In genomic region chr19:2775556-2776430, GRCh38 we compare ENCODE assay signal across 9 cellular contexts. TPM values are rescaled to one million over a fixed set of nuclear protein-coding genes. Genes with fewer than 3 reads are reported as not detected.
DNase-seq lines count a peak whose midpoint lies in the region; ATAC-seq, FAIRE-seq and TF ChIP-seq lines count a peak whose summit lies in the region.
"Had no signal": no experiment of that assay in that cellular context is flagged by ENCODE, and none has a peak within 500 bp of the region (broad histone marks: within the 10 kb centered on the region; RNA-seq: fewer than 3 reads in every experiment).

No MANE protein-coding gene starts in this region.

- H3K4ac ChIP-seq in H9 (ENCODE audit: low read depth, low read length): no peak overlapping the region

- peak overlapping the region; percentile 38 to 87 (median 69); a peak in 3 of 7 replicates for H3K27ac Mint-ChIP-seq in H9
- H3K27ac Mint-ChIP-seq in endodermal cell: peak overlapping the region; percentile 67

- H3F3A ChIP-seq in SK-N-SH (replicated peaks; ENCODE audit: insufficient read depth): no peaks in the 10 kb centered on the region

- H3K27me3 ChIP-seq in H9 (ENCODE audit: insufficient read depth, low read length) (no peaks in the 10 kb centered on the region), endodermal cell (ENCODE audit: control insufficient read depth, insufficient read depth, low read length, poor library complexity, severe bottlenecking) (no peaks in the 10 kb centered on the region), suprapubic skin (no peaks in the 10 kb centered on the region), SK-N-SH (ENCODE audit: insufficient read depth) (no peaks in the 10 kb centered on the region)
- H3K27me3 ChIP-seq: ovary had no signal

- no peak overlapping the region for H3T11ph ChIP-seq in H9 (ENCODE audit: low read length)

- H3K4me2 ChIP-seq in H9 (ENCODE audit: insufficient read depth, insufficient read length, low read length) (no peak overlapping the region), SK-N-SH (no peak overlapping the region)

- no peak overlapping the region for H4K5ac ChIP-seq in H9 (ENCODE audit: insufficient read length, low read depth, low read length)

- no peak for TF ChIP-seq RAD21 in SK-N-SH (IDR thresholded peaks at IDR 0.05; ENCODE audit: low read length)

- POLR2A ChIA-PET in SK-N-SH (lab: Yijun Ruan, JAX): no interaction called here

- H3K9ac ChIP-seq in H9 (ENCODE audit: extremely low read depth, insufficient read length, low read length) (no peak overlapping the region), endodermal cell (ENCODE audit: extremely low read depth, low read length, poor library complexity, severe bottlenecking) (no peak overlapping the region), SK-N-SH (no peak overlapping the region)

- H2BK12ac ChIP-seq in H9 (ENCODE audit: insufficient read length, low read depth, low read length): no peak overlapping the region

- H3K4me1 Mint-ChIP-seq in H9 (no peaks in the 10 kb centered on the region; a peak in 1 of 4 replicates), endodermal cell (no peaks in the 10 kb centered on the region)

- ATAC-seq in omental fat pad (ENCODE audit: low FRiP score): peak; percentile 9
- no peak for ATAC-seq in HG02981 (IDR thresholded peaks at IDR 0.05; ENCODE audit: unreplicated experiment)

- H3K4me3 ChIP-seq in endodermal cell (ENCODE audit: low read length) (no peak overlapping the region), suprapubic skin (peak overlapping the region; percentile 27), SK-N-SH (ENCODE audit: low read depth in 2 of 2, low read length in 1 of 2) (no peak overlapping the region)
- H3K4me3 ChIP-seq: ovary had no signal

- H3K23ac ChIP-seq in H9 (ENCODE audit: insufficient read length, low read depth, low read length): no peak overlapping the region

- no peaks in the 10 kb centered on the region for H3K9me3 ChIP-seq in H9 (ENCODE audit: control insufficient read depth, low read depth, low read length)
- no peaks in the 10 kb centered on the region for H3K9me3 ChIP-seq in endodermal cell (ENCODE audit: control insufficient read depth, low read length)
- no peaks in the 10 kb centered on the region for H3K9me3 ChIP-seq in suprapubic skin
- H3K9me3 ChIP-seq in SK-N-SH: no peaks in the 10 kb centered on the region
- H3K9me3 ChIP-seq: ovary had no signal

- H3K18ac ChIP-seq in H9 (ENCODE audit: insufficient read length, low read depth, low read length): no peak overlapping the region

- peaks cover 9% of the 10 kb centered on the region for H3K79me1 ChIP-seq in H9 (ENCODE audit: insufficient read depth, low read depth, low read length, poor library complexity, severe bottlenecking)

- H3K14ac ChIP-seq in H9 (ENCODE audit: insufficient read depth, low read length): no peak overlapping the region

- CTCF ChIA-PET in SK-N-SH (lab: Yijun Ruan, JAX): interaction anchor here (1.3 kb wide), 1 partner anchor 127 kb away, joined by 3 read pairs; no protein-coding TSS in a partner anchor

- TF ChIP-seq POLR2A in suprapubic skin (IDR thresholded peaks at IDR 0.05): no peak
- TF ChIP-seq POLR2A in GM12892 (IDR thresholded peaks at IDR 0.05; ENCODE audit: low read depth, low read length): no peak

- no peaks in the 10 kb centered on the region for H3K4me1 ChIP-seq in H9 (ENCODE audit: insufficient read depth, low read length)
- H3K4me1 ChIP-seq in endodermal cell (ENCODE audit: control insufficient read depth, insufficient read depth, low read length): no peaks in the 10 kb centered on the region
- H3K4me1 ChIP-seq in suprapubic skin: peaks cover 24% of the 10 kb centered on the region
- no peaks in the 10 kb centered on the region; a peak in 1 of 4 replicates for H3K4me1 ChIP-seq in SK-N-SH (ENCODE audit: control insufficient read depth in 1 of 2, insufficient read depth in 2 of 2, low read depth in 1 of 2, low read length in 1 of 2)

- no peaks in the 10 kb centered on the region for H3K9me2 ChIP-seq in SK-N-SH

- H3K4me3 Mint-ChIP-seq in H9 (no peak overlapping the region), endodermal cell (no peak overlapping the region)

- WGBS in H9 (ENCODE audit: extremely low coverage, insufficient read length, low lambda C conversion rate): no CpG with 5 or more reads among the region's 29 CpGs
- 91% methylated on average over 27 to 29 of the region's 29 CpGs for WGBS in endodermal cell (ENCODE audit: insufficient coverage in 1 of 2, insufficient read length in 1 of 2), 2 experiments
- whole genome bisulfite sequencing in suprapubic skin: 64% methylated on average over 29 of the region's 29 CpGs
- 92% methylated on average over 20 of the region's 29 CpGs for WGBS in SK-N-SH (ENCODE audit: low lambda C conversion rate)

- H3K27ac ChIP-seq in H9 (ENCODE audit: insufficient read length, low read depth, low read length) (no peak overlapping the region), endodermal cell (ENCODE audit: low read depth, low read length) (peak overlapping the region; percentile 49), suprapubic skin (peak overlapping the region; percentile 71), SK-N-SH (ENCODE audit: low read depth in 2 of 2, low read length in 1 of 2) (no peak overlapping the region)

- H4K20me1 ChIP-seq in H9 (ENCODE audit: control insufficient read depth, insufficient read depth, insufficient read length): no peaks in the 10 kb centered on the region
- H4K20me1 ChIP-seq in SK-N-SH (ENCODE audit: insufficient read depth): peaks cover 83% of the 10 kb centered on the region

- H2BK5ac ChIP-seq in H9 (ENCODE audit: insufficient read length, low read length): no peak overlapping the region

- H3K79me2 ChIP-seq in H9 (ENCODE audit: insufficient read depth, low read length): peaks cover 76% of the 10 kb centered on the region
- H3K79me2 ChIP-seq in SK-N-SH (ENCODE audit: insufficient read depth): peaks cover 87% of the 10 kb centered on the region

- H2BK20ac ChIP-seq in H9 (ENCODE audit: low read depth, low read length, poor library complexity, severe bottlenecking): no peak overlapping the region

- H3K36me3 ChIP-seq in endodermal cell (ENCODE audit: control insufficient read depth, insufficient read depth, low read length) (peaks cover 25% of the 10 kb centered on the region), suprapubic skin (peaks cover 15% of the 10 kb centered on the region), SK-N-SH (replicated peaks in 1 of 2; ENCODE audit: control insufficient read depth in 1 of 2, insufficient read depth in 2 of 2, low read length in 1 of 2) (peaks cover 0 to 2% of the 10 kb centered on the region in 2 experiments)
- H3K36me3 ChIP-seq: ovary had no signal

- DNase-seq in H9 (no peak), endodermal cell (no peak), omental fat pad (ENCODE audit: low spot score) (no peak), suprapubic skin (ENCODE audit: low spot score in 2 of 2) (no peak), GM12892 (ENCODE audit: insufficient read length) (no peak), SK-N-SH (no peak)
- DNase-seq in activated CD8-positive, alpha-beta memory T cell treated with anti-CD3 and anti-CD28 coated beads for 48 hours (ENCODE audit: low read depth in 2 of 3, low spot score in 2 of 3): peak; percentile 51 to 61 (median 55)

- H3K36me3 Mint-ChIP-seq in H9 (ENCODE audit: insufficient read depth in 1 of 3, low read depth in 3 of 3) (peaks cover 8 to 27% (median 21%) of the 10 kb centered on the region in 3 experiments; a peak in 6 of 7 replicates), endodermal cell (ENCODE audit: low read depth) (peaks cover 36% of the 10 kb centered on the region)

- no peak overlapping the region for H4K8ac ChIP-seq in H9 (replicated peaks; ENCODE audit: insufficient read length, low read depth, low read length)

- no peak overlapping the region for H2BK15ac ChIP-seq in H9 (ENCODE audit: low read depth, low read length)

- H2AFZ ChIP-seq in H9 (ENCODE audit: low read length) (no peak overlapping the region), SK-N-SH (ENCODE audit: low read depth) (no peak overlapping the region)

- no peak overlapping the region for H2AK5ac ChIP-seq in H9 (ENCODE audit: insufficient read length, low read length)

- H3K9me3 Mint-ChIP-seq in H9: no peaks in the 10 kb centered on the region
- no peaks in the 10 kb centered on the region for H3K9me3 Mint-ChIP-seq in endodermal cell

- no peaks in the 10 kb centered on the region for H3K27me3 Mint-ChIP-seq in H9 (ENCODE audit: low read depth)
- H3K27me3 Mint-ChIP-seq in endodermal cell (ENCODE audit: insufficient read depth): no peaks in the 10 kb centered on the region

- no peak overlapping the region for H3K56ac ChIP-seq in H9 (ENCODE audit: insufficient read length, low read depth, low read length)

- no peak for TF ChIP-seq CTCF in H9 (conservative IDR thresholded peaks at IDR 0.05)
- no peak for TF ChIP-seq CTCF in endodermal cell (conservative IDR thresholded peaks at IDR 0.05)
- no peak for TF ChIP-seq CTCF in omental fat pad (IDR thresholded peaks at IDR 0.05)
- no peak for TF ChIP-seq CTCF in suprapubic skin (IDR thresholded peaks at IDR 0.05)
- TF ChIP-seq CTCF in SK-N-SH (IDR thresholded peaks at IDR 0.05): no peak

- H2BK120ac ChIP-seq in H9 (ENCODE audit: low read depth, low read length, poor library complexity, severe bottlenecking): no peak overlapping the region

- no peak for FAIRE-seq in GM12892 (lab: Jason Lieb, UNC)

- H3K23me2 ChIP-seq in H9 (ENCODE audit: insufficient read length, low read depth, low read length, poor library complexity, severe bottlenecking): no peaks in the 10 kb centered on the region

- no peak overlapping the region for H4K91ac ChIP-seq in H9 (ENCODE audit: insufficient read length, low read depth, low read length)

- TF ChIP-seq EP300 in suprapubic skin (IDR thresholded peaks at IDR 0.05): no peak
- TF ChIP-seq EP300 in SK-N-SH (IDR thresholded peaks at IDR 0.05; ENCODE audit: borderline replicate concordance in 1 of 2, low read depth in 1 of 2, low read length in 1 of 2): no peak

RNA-seq across cellular contexts. Expression of gene SGTA, which starts 7.3 kb away (rescaled TPM):
- 102 TPM in 2 replicates for total RNA-seq in H9 (2021)
- total RNA-seq in endodermal cell: 10 to 100 TPM; 73.9 to 81.5 TPM
- 78.7 TPM for polyA plus RNA-seq in endodermal cell (2013, experiment 1 of 2)
- polyA plus RNA-seq in endodermal cell (2013, experiment 2 of 2): 71.5 TPM
- 10 to 100 TPM; 32.7 to 50.4 (median 36.7) TPM for total RNA-seq in omental fat pad
- total RNA-seq in suprapubic skin: 10 to 100 TPM; 29.1 to 48.9 (median 40.6) TPM
- polyA plus RNA-seq in GM12892 (2012; ENCODE audit: missing spikeins): 28.2 TPM
- 60.4 and 78.4 TPM in 2 replicates for polyA plus RNA-seq in SK-N-SH (2012; rRNA removed)
- polyA plus RNA-seq in SK-N-SH (2012; cell fraction: cytosol; rRNA removed): 31.1 and 45.4 TPM in 2 replicates
- 58.8 and 85.2 TPM in 2 replicates for polyA plus RNA-seq in SK-N-SH (2012; cell fraction: nucleus; rRNA removed)

RNA-seq across cellular contexts. Expression of gene THOP1, which starts 9.5 kb away (rescaled TPM):
- 150 and 153 TPM in 2 replicates for total RNA-seq in H9 (2021)
- 100 to 1,000 TPM; 130 to 170 TPM for total RNA-seq in endodermal cell
- polyA plus RNA-seq in endodermal cell (2013, experiment 1 of 2): 85.8 TPM
- 77.0 TPM for polyA plus RNA-seq in endodermal cell (2013, experiment 2 of 2)
- total RNA-seq in omental fat pad: 10 to 100 TPM; 27.4 to 50.2 (median 31.9) TPM
- 10 to 100 TPM; 31.6 to 55.0 (median 41.4) TPM for total RNA-seq in suprapubic skin
- 82.9 TPM for polyA plus RNA-seq in GM12892 (2012; ENCODE audit: missing spikeins)
- polyA plus RNA-seq in SK-N-SH (2012; rRNA removed): 124 and 138 TPM in 2 replicates
- polyA plus RNA-seq in SK-N-SH (2012; cell fraction: cytosol; rRNA removed): 57.3 and 90.2 TPM in 2 replicates
- 210 and 269 TPM in 2 replicates for polyA plus RNA-seq in SK-N-SH (2012; cell fraction: nucleus; rRNA removed)

RNA-seq across cellular contexts. Expression of gene SLC39A3, which starts 36.0 kb away (rescaled TPM):
- total RNA-seq in H9 (2021) (32.4 and 33.8 TPM in 2 replicates), endodermal cell (10 to 100 TPM; 25.3 to 28.6 TPM), omental fat pad (10 to 100 TPM; 26.0 to 38.0 (median 28.6) TPM), suprapubic skin (10 to 100 TPM in 3 of 4 donors, 1 to 10 TPM in 1; 8.0 to 31.1 (median 23.0) TPM)
- polyA plus RNA-seq in endodermal cell (2013, experiment 1 of 2): 25.1 TPM
- polyA plus RNA-seq in endodermal cell (2013, experiment 2 of 2): 22.5 TPM
- polyA plus RNA-seq in GM12892 (2012; ENCODE audit: missing spikeins): 25.2 TPM
- 42.2 and 45.2 TPM in 2 replicates for polyA plus RNA-seq in SK-N-SH (2012; rRNA removed)
- polyA plus RNA-seq in SK-N-SH (2012; cell fraction: cytosol; rRNA removed): 29.0 and 33.7 TPM in 2 replicates
- polyA plus RNA-seq in SK-N-SH (2012; cell fraction: nucleus; rRNA removed): 28.9 and 39.2 TPM in 2 replicates

RNA-seq across cellular contexts. Expression of gene ZNF554, which starts 43.9 kb away (rescaled TPM):
- total RNA-seq in H9 (2021): 5.9 and 6.6 TPM in 2 replicates
- 1 to 10 TPM; 8.4 to 9.2 TPM for total RNA-seq in endodermal cell
- 5.1 TPM for polyA plus RNA-seq in endodermal cell (2013, experiment 1 of 2)
- polyA plus RNA-seq in endodermal cell (2013, experiment 2 of 2): 4.7 TPM
- 1 to 10 TPM in 3 of 4 donors, under 1 TPM in 1; 0.84 to 4.0 (median 3.1) TPM for total RNA-seq in omental fat pad
- 1 to 10 TPM; 2.3 to 9.8 (median 5.6) TPM for total RNA-seq in suprapubic skin
- polyA plus RNA-seq in GM12892 (2012; ENCODE audit: missing spikeins): 1.7 TPM
- 1.7 and 2.1 TPM in 2 replicates for polyA plus RNA-seq in SK-N-SH (2012; rRNA removed)
- polyA plus RNA-seq in SK-N-SH (2012; cell fraction: cytosol; rRNA removed): 1.1 and 1.3 TPM in 2 replicates
- 5.6 and 5.8 TPM in 2 replicates for polyA plus RNA-seq in SK-N-SH (2012; cell fraction: nucleus; rRNA removed)

RNA-seq across cellular contexts. Expression of gene DIRAS1, which starts 54.6 kb away (rescaled TPM):
- total RNA-seq in H9 (2021): 7.8 and 9.7 TPM in 2 replicates
- total RNA-seq in endodermal cell: 1 to 10 TPM; 4.7 to 8.4 TPM
- 10.9 TPM for polyA plus RNA-seq in endodermal cell (2013, experiment 1 of 2)
- polyA plus RNA-seq in endodermal cell (2013, experiment 2 of 2): 9.4 TPM
- 1 to 10 TPM in 3 of 4 donors, under 1 TPM in 1; 0.32 to 4.8 (median 2.8) TPM for total RNA-seq in omental fat pad
- total RNA-seq in suprapubic skin: 1 to 10 TPM in 3 of 4 donors, under 1 TPM in 1; 0.68 to 4.5 (median 2.1) TPM
- 0.42 TPM for polyA plus RNA-seq in GM12892 (2012; ENCODE audit: missing spikeins)
- polyA plus RNA-seq in SK-N-SH (2012; rRNA removed): 9.0 and 9.7 TPM in 2 replicates
- polyA plus RNA-seq in SK-N-SH (2012; cell fraction: cytosol; rRNA removed): 6.3 and 8.1 TPM in 2 replicates
- polyA plus RNA-seq in SK-N-SH (2012; cell fraction: nucleus; rRNA removed): 7.4 and 9.0 TPM in 2 replicates

Comparison
In these comparisons a context has a peak if more than half of its experiments do, and no peak if none do; other contexts are left out.
1. DNase-seq: peak in activated CD8-positive, alpha-beta memory T cell treated with anti-CD3 and anti-CD28 coated beads for 48 hours (3 of 3); none in H9 (single experiment), endodermal cell (single experiment), omental fat pad (single experiment), suprapubic skin (0 of 2), GM12892 (single experiment) and SK-N-SH (single experiment).
2. H3K27ac ChIP-seq: peak in endodermal cell (single experiment) and suprapubic skin (single experiment); none in H9 (single experiment) and SK-N-SH (0 of 2).